ENCODE assay signal across 26 cellular contexts in genomic region chr21:26852422-26852821, GRCh38.
"Had no signal": no experiment of that assay in that cellular context is flagged by ENCODE, and none has a peak within 500 bp of the region (broad histone marks: within the 10 kb centered on the region; RNA-seq: fewer than 3 reads in every experiment).

No MANE protein-coding gene starts in this region.

- H3K27ac Mint-ChIP-seq: activated CD8-positive, alpha-beta T cell treated with anti-CD3 and anti-CD28 coated beads, Interleukin-2, amount 10 ng/mL, durations not matched to agents 7 days and 5 days; activated naive CD4-positive, alpha-beta T cell treated with anti-CD3 and anti-CD28 coated beads, Interleukin-2, amount 50 U/mL, for 72 hours; activated naive CD8-positive, alpha-beta T cell treated with anti-CD3 and anti-CD28 coated beads, Interleukin-2, amount 50 U/mL, for 24 hours; activated T-cell treated with anti-CD3 and anti-CD28 coated beads, Interleukin-2, amount 50 U/mL, for 24 hours; T-helper 1 cell treated with Interleukin-12 subunit alpha and Interleukin-12 subunit beta and Interleukin-4 antibody, amounts not matched to agents 30 μg/mL and 1 μg/mL, for 36 hours had no signal

- H3K27me3 ChIP-seq: ascending aorta, body of pancreas, SJSA1 had no signal

- H3K4me1 ChIP-seq: body of pancreas, SJSA1 had no signal

- H3K36me3 ChIP-seq: ascending aorta, SJSA1 had no signal

- DNase-seq: activated CD4-positive, alpha-beta T cell treated with anti-CD3 and anti-CD28 coated beads for 48 hours; activated CD4-positive, alpha-beta T cell treated with anti-CD3 and anti-CD28 coated beads, Interleukin-2, amount 50 U/mL, for 4 hours; activated CD4-positive, CD25-positive, alpha-beta regulatory T cell treated with anti-CD3 and anti-CD28 coated beads, Interleukin-2, amount 50 U/mL, for 72 hours; activated CD8-positive, alpha-beta T cell treated with anti-CD3 and anti-CD28 coated beads, Interleukin-2, amount 10 ng/mL, durations not matched to agents 7 days and 5 days; activated effector memory CD4-positive, alpha-beta T cell treated with anti-CD3 and anti-CD28 coated beads, Interleukin-2, amount 50 U/mL, for 16 hours; activated naive CD4-positive, alpha-beta T cell treated with Interleukin-2 at 50 U/mL for 16 hours; activated naive CD8-positive, alpha-beta T cell treated with anti-CD3 and anti-CD28 coated beads, Interleukin-2, amount 50 U/mL, for 24 hours; activated T-cell treated with anti-CD3 and anti-CD28 coated beads, Interleukin-2, amount 50 U/mL, for 24 hours; amniotic stem cell; body of pancreas; central memory CD4-positive, alpha-beta T cell; Kasumi-1; KBM-7; NCI-H1048; NCI-H1930; NCI-H2171; NCI-H2227 treated with DMSO at 0.1 percent for 48 hours; NCI-H526 treated with DMSO at 0.1 percent for 48 hours; PC-3; SHP77; SW 1271 had no signal

- H3K4me3 Mint-ChIP-seq: activated CD8-positive, alpha-beta T cell treated with anti-CD3 and anti-CD28 coated beads, Interleukin-2, amount 10 ng/mL, durations not matched to agents 7 days and 5 days; activated naive CD8-positive, alpha-beta T cell treated with anti-CD3 and anti-CD28 coated beads, Interleukin-2, amount 50 U/mL, for 24 hours; activated T-cell treated with anti-CD3 and anti-CD28 coated beads, Interleukin-2, amount 50 U/mL, for 24 hours; T-helper 1 cell treated with Interleukin-12 subunit alpha and Interleukin-12 subunit beta and Interleukin-4 antibody, amounts not matched to agents 30 μg/mL and 1 μg/mL, for 36 hours had no signal

- H3K4me3 ChIP-seq: ascending aorta, body of pancreas, SJSA1 had no signal

- H3K9me3 Mint-ChIP-seq: activated naive CD4-positive, alpha-beta T cell treated with anti-CD3 and anti-CD28 coated beads, Interleukin-2, amount 50 U/mL, for 72 hours; activated naive CD8-positive, alpha-beta T cell treated with anti-CD3 and anti-CD28 coated beads, Interleukin-2, amount 50 U/mL, for 24 hours; activated T-cell treated with anti-CD3 and anti-CD28 coated beads, Interleukin-2, amount 50 U/mL, for 24 hours; T-helper 1 cell treated with Interleukin-12 subunit alpha and Interleukin-12 subunit beta and Interleukin-4 antibody, amounts not matched to agents 30 μg/mL and 1 μg/mL, for 36 hours had no signal

- H3K4me1 Mint-ChIP-seq: activated naive CD8-positive, alpha-beta T cell treated with anti-CD3 and anti-CD28 coated beads, Interleukin-2, amount 50 U/mL, for 24 hours had no signal

- H3K27ac ChIP-seq: ascending aorta, body of pancreas, SJSA1 had no signal

- H3K9me3 ChIP-seq: ascending aorta, body of pancreas, SJSA1 had no signal

- ATAC-seq: activated CD8-positive, alpha-beta T cell treated with anti-CD3 and anti-CD28 coated beads, Interleukin-2, amount 10 ng/mL, durations not matched to agents 7 days and 5 days; activated naive CD4-positive, alpha-beta T cell treated with anti-CD3 and anti-CD28 coated beads, Interleukin-2, amount 50 U/mL, for 72 hours; activated naive CD8-positive, alpha-beta T cell treated with anti-CD3 and anti-CD28 coated beads, Interleukin-2, amount 50 U/mL, for 24 hours; body of pancreas; PC-3; SK-N-SH treated with all-trans-retinoic acid at 6 μM for 48 hours had no signal
